8 cellular contexts compared by ENCODE assay signal in the genomic region with DNA sequence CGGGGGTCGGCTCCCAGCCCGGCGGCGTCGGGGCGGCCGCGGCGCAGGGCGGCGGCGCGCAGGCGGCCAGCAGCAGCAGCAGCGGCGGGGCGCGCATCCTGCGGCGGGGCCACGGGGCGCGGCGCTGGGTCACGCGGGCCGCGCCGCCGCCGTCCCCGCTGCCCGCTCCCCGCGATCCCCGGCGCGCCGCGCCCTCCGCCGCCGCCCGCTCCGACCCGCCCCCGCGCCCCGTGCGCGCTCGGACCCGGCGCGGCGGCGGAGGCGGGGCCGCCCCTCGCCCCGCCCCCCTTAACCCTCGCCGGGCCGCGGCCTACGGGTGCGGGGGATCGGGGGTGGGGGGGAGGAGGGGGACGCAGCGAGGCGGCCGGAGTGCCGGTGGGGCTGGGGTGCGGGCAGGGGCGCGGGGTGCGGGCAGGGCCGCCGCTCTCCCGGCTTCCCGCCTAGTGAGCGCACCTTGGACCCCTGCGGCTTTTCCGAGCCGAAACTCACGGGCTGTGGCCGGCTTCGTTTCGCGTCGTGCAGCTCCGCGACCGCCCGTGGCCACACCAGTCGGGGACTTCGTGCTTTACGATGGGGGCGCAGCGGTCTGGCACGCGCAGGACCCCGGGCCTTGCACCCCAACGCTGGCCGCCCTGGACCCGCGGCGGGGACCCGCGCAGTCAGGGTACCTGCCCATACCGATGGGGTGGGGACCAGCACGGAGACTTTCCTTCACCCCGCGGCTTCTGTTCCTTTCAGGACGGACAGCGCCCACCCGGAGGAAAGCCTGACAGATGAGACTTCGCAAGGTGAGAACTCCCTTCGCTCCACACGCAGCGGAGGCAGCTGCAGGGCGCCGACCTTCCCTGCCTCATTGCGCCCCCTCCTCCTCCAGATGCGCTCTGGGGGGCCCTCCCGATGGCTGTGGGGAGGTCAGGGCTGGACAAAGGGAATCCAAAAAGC. TPM values are rescaled to one million over a fixed set of nuclear protein-coding genes. Genes with fewer than 3 reads are reported as not detected.
A peak's percentile ranks its signal among the peaks of the same experiment; 100 is the strongest.
DNase-seq lines count a peak whose midpoint lies in the region; ATAC-seq, FAIRE-seq and TF ChIP-seq lines count a peak whose summit lies in the region.

A gene (minus strand): TSS at position 217 of the 942 bp plus-strand sequence. CDS start 120 bp downstream, at position 97.

- peak within 1 kb of the TSS; percentile 87; the same call in 1 of the 2 replicates for H2AFZ ChIP-seq in GM23338

- H3K27me3 Mint-ChIP-seq in GM23338 (ENCODE audit: insufficient read depth, low read depth, poor library complexity) (peaks cover 48% of the 10 kb centered on the region), brain (peaks cover 11% of the 10 kb centered on the region)

- no peak for TF ChIP-seq RAD21 in A549 (conservative IDR thresholded peaks at IDR 0.05 in 1 of 2, IDR thresholded peaks at IDR 0.05 in 1 of 2)

- H3K9me3 ChIP-seq in A549: no peaks in the 10 kb centered on the region

- WGBS in A549 (ENCODE audit: missing lambda C conversion rate): 75% methylated on average over 16 of the region's 127 CpGs
- 10 to 13% methylated on average over 22 to 24 of the region's 127 CpGs for WGBS in lower leg skin, 2 donors

- H4K20me1 ChIP-seq in GM23338 (replicated peaks; ENCODE audit: insufficient read depth): no peaks in the 10 kb centered on the region

- H3K4me2 ChIP-seq in A549: peak within 1 kb of the TSS; percentile 78
- peak within 1 kb of the TSS; percentile 80 for H3K4me2 ChIP-seq in GM23338

- H3K4me3 ChIP-seq in A549: peak within 1 kb of the TSS; percentile 51
- peak within 1 kb of the TSS; percentile 64 for H3K4me3 ChIP-seq in GM23338
- H3K4me3 ChIP-seq in lower leg skin (ENCODE audit: low read depth, poor library complexity, severe bottlenecking): no peak within 1 kb of the TSS

- H3K27ac ChIP-seq in A549 (peak within 1 kb of the TSS; percentile 54 to 88), GM23338 (ENCODE audit: low read depth) (no peak within 1 kb of the TSS)

- no peak for FAIRE-seq in A549 (lab: Jason Lieb, UNC)

- no peak for TF ChIP-seq EP300 in A549 (IDR thresholded peaks at IDR 0.05)

- H3K9me3 Mint-ChIP-seq in GM23338 (no peaks in the 10 kb centered on the region), brain (no peaks in the 10 kb centered on the region)

- no peaks in the 10 kb centered on the region for H3K36me3 ChIP-seq in GM23338 (ENCODE audit: insufficient read depth)

- peaks cover 11% of the 10 kb centered on the region for H3K4me1 ChIP-seq in A549
- no peaks in the 10 kb centered on the region; the same call in 1 of the 2 replicates for H3K4me1 ChIP-seq in GM23338 (ENCODE audit: insufficient read depth)

- peaks cover 34% of the 10 kb centered on the region for H3K27me3 ChIP-seq in GM23338 (ENCODE audit: insufficient read depth)

- TF ChIP-seq POLR2A in A549 (IDR thresholded peaks at IDR 0.05; ENCODE audit: low read length) (no peak), lower leg skin (IDR thresholded peaks at IDR 0.05) (no peak)

- TF ChIP-seq CTCF in A549 (IDR thresholded peaks at IDR 0.05): no peak
- no peak for TF ChIP-seq CTCF in GM23338 (conservative IDR thresholded peaks at IDR 0.05; ENCODE audit: low read depth in 2 of 2)
- TF ChIP-seq CTCF in brain (conservative IDR thresholded peaks at IDR 0.05): no peak
- no peak for TF ChIP-seq CTCF in lower leg skin (IDR thresholded peaks at IDR 0.05)

- peaks cover 11% of the 10 kb centered on the region; the same call in 2 of the 3 replicates for H3K4me1 Mint-ChIP-seq in GM23338
- H3K4me1 Mint-ChIP-seq in brain: peaks cover 11% of the 10 kb centered on the region

- H3K27ac Mint-ChIP-seq in GM23338 (no peak within 1 kb of the TSS), brain (peak within 1 kb of the TSS in 2 of 5 experiments; percentile 24)

- H3K36me3 Mint-ChIP-seq in GM23338 (ENCODE audit: low read depth) (no peaks in the 10 kb centered on the region), brain (no peaks in the 10 kb centered on the region)

- no peaks in the 10 kb centered on the region for H3K79me2 ChIP-seq in GM23338 (replicated peaks; ENCODE audit: insufficient read depth)

- POLR2A ChIA-PET in A549 (lab: Yijun Ruan, JAX): no interaction called here

- H3F3A ChIP-seq in GM23338 (replicated peaks; ENCODE audit: low read depth): peaks cover 5% of the 10 kb centered on the region; the same call in 1 of the 2 replicates

- CTCF ChIA-PET in A549 (lab: Yijun Ruan, JAX): interaction anchor here (0.6 kb wide), 1 partner anchor 9 kb away, joined by 3 read pairs; no protein-coding TSS in a partner anchor

- DNase-seq in A549 (ENCODE audit: low read depth in 1 of 2, low spot score in 1 of 2): no peak
- peak; percentile 69 for DNase-seq in GM23338 (ENCODE audit: low spot score)
- DNase-seq in lower leg skin (ENCODE audit: low spot score in 2 of 2): peak in 1 of 2 donors; percentile 82
- DNase-seq in SK-N-DZ (ENCODE audit: low spot score): no peak
- no peak for DNase-seq in HuH-7.5 (ENCODE audit: low spot score)
- DNase-seq in RKO (ENCODE audit: low spot score): no peak
- DNase-seq in NCI-H510A (lab: John Stamatoyannopoulos, UW): no peak

- H3K4me3 Mint-ChIP-seq in GM23338 (peak within 1 kb of the TSS; percentile 78), brain (peak within 1 kb of the TSS; percentile 78 to 85 (median 82))

- no peaks in the 10 kb centered on the region for H3K9me2 ChIP-seq in GM23338 (ENCODE audit: insufficient read depth)

- ATAC-seq in A549: no peak
- ATAC-seq in GM23338: peak; percentile 33

- intact Hi-C loops in lower leg skin (cut with DNase I; ENCODE audit: low total_unique reads): no loop called here

TF ChIP-seq in A549, 52 proteins besides CTCF, POLR2A, EP300 and RAD21 (continues in another document):
- TF ChIP-seq, protein P1, sequence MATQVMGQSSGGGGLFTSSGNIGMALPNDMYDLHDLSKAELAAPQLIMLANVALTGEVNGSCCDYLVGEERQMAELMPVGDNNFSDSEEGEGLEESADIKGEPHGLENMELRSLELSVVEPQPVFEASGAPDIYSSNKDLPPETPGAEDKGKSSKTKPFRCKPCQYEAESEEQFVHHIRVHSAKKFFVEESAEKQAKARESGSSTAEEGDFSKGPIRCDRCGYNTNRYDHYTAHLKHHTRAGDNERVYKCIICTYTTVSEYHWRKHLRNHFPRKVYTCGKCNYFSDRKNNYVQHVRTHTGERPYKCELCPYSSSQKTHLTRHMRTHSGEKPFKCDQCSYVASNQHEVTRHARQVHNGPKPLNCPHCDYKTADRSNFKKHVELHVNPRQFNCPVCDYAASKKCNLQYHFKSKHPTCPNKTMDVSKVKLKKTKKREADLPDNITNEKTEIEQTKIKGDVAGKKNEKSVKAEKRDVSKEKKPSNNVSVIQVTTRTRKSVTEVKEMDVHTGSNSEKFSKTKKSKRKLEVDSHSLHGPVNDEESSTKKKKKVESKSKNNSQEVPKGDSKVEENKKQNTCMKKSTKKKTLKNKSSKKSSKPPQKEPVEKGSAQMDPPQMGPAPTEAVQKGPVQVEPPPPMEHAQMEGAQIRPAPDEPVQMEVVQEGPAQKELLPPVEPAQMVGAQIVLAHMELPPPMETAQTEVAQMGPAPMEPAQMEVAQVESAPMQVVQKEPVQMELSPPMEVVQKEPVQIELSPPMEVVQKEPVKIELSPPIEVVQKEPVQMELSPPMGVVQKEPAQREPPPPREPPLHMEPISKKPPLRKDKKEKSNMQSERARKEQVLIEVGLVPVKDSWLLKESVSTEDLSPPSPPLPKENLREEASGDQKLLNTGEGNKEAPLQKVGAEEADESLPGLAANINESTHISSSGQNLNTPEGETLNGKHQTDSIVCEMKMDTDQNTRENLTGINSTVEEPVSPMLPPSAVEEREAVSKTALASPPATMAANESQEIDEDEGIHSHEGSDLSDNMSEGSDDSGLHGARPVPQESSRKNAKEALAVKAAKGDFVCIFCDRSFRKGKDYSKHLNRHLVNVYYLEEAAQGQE (IDR thresholded peaks at IDR 0.05): peak; percentile 48; the same call in 1 of the 2 replicates
- no peak for TF ChIP-seq ESRRA (IDR thresholded peaks at IDR 0.05; ENCODE audit: borderline replicate concordance, low read length)

TF ChIP-seq in GM23338, 12 proteins besides CTCF, POLR2A, EP300 and RAD21:
- TF ChIP-seq, protein P1 (IDR thresholded peaks at IDR 0.05; ENCODE audit: unreplicated experiment): peak; percentile 66
- TF ChIP-seq ZNF114 (CRISPR knock-in tag; IDR thresholded peaks at IDR 0.05): no peak

RNA-seq across cellular contexts. Expression of the gene that starts here (rescaled TPM):
- polyA plus RNA-seq in A549 (2011; rRNA removed) (0.56 and 0.77 TPM in 2 replicates), A549 (2017; fragmentation: RNase III; extraction: RNeasy Plus Mini Kit Qiagen cat#74134 plus additional on column Dnase treatment) (2.7 to 4.2 TPM (median 4.0 TPM) in 3 replicates), GM23338 (2016; fragmentation: Nextera tagmentation; extraction: Ambion mirVana) (7.7 and 8.6 TPM in 2 replicates), brain (ENCODE audit: insufficient read depth, low read depth, low replicate concordance) (21.7 TPM)
- polyA plus RNA-seq in A549 (2012; cell fraction: cytosol; rRNA removed): 2.5 and 4.5 TPM in 2 replicates
- 3.3 and 3.9 TPM in 2 replicates for polyA plus RNA-seq in A549 (2012; cell fraction: nucleus; rRNA removed)
- polyA minus RNA-seq in A549 (2011; rRNA and poly(A)+ RNA removed): 0.54 and 0.92 TPM in 2 replicates
- 11.1 and 15.1 TPM in 2 replicates for total RNA-seq in GM23338 (2014; rRNA removed; shearing (Covaris generic))
- total RNA-seq in lower leg skin: 10 to 100 TPM; 10.5 to 18.9 (median 13.3) TPM
- polyA plus RNA-seq in SK-N-DZ (2014; cell fraction: cytosol; rRNA removed): 8.9 and 9.8 TPM in 2 replicates
- polyA plus RNA-seq in SK-N-DZ (2014; cell fraction: nucleus; rRNA removed): 2.3 and 3.7 TPM in 2 replicates
